ENCODE assay signal across 14 cellular contexts in genomic region chr1:45442272-45442671, GRCh38. TPM values are rescaled to one million over a fixed set of nuclear protein-coding genes. Genes with fewer than 3 reads are reported as not detected.
DNase-seq lines count a peak whose midpoint lies in the region; ATAC-seq and TF ChIP-seq lines count a peak whose summit lies in the region.
"Had no signal": no experiment of that assay in that cellular context is flagged by ENCODE, and none has a peak within 500 bp of the region (broad histone marks: within the 10 kb centered on the region; RNA-seq: fewer than 3 reads in every experiment).

No MANE protein-coding gene starts in this region.

- H3K4me1 ChIP-seq in tibial artery: peaks cover 0 to 5% (median 0%) of the 10 kb centered on the region in 4 donors
- H3K4me1 ChIP-seq: parathyroid adenoma, upper lobe of left lung had no signal

- in situ Hi-C loops in brain microvascular endothelial cell (cut with HindIII; ENCODE audit: low pct_ligation_motif_present, low sequenced_read_pairs): no loop called here

- intact Hi-C loops in tibial artery (cut with DNase I; ENCODE audit: low total_unique reads): no loop called here

- no peaks in the 10 kb centered on the region for H3K36me3 ChIP-seq in tibial artery
- no peaks in the 10 kb centered on the region for H3K36me3 ChIP-seq in brain microvascular endothelial cell (replicated peaks)
- H3K36me3 ChIP-seq: upper lobe of left lung had no signal

- TF ChIP-seq CTCF in cardiac fibroblast (IDR thresholded peaks at IDR 0.05; ENCODE audit: low read depth, low read length): no peak
- no peak for TF ChIP-seq CTCF in tibial artery (IDR thresholded peaks at IDR 0.05)
- no peak for TF ChIP-seq CTCF in brain microvascular endothelial cell (IDR thresholded peaks at IDR 0.05; ENCODE audit: low read depth, low read length, missing control alignments)

- H3K4me3 ChIP-seq in cardiac fibroblast (replicated peaks in 1 of 2; ENCODE audit: low read depth in 2 of 2, low read length in 2 of 2) (no peak overlapping the region), tibial artery (no peak overlapping the region), brain microvascular endothelial cell (ENCODE audit: low read depth, low read length) (no peak overlapping the region)
- H3K4me3 ChIP-seq: SK-N-MC, upper lobe of left lung had no signal

- no peak for ATAC-seq in GM19351 (IDR thresholded peaks at IDR 0.05; ENCODE audit: unreplicated experiment)

- no peaks in the 10 kb centered on the region for H3K27me3 ChIP-seq in tibial artery
- H3K27me3 ChIP-seq in brain microvascular endothelial cell (replicated peaks): no peaks in the 10 kb centered on the region
- H3K27me3 ChIP-seq: upper lobe of left lung had no signal

- DNase-seq in AG08396 (ENCODE audit: low spot score): peak; percentile 14
- peak; percentile 68 for DNase-seq in HT1080 (ENCODE audit: low read depth)
- peak; percentile 57 to 85 for DNase-seq in cardiac fibroblast (ENCODE audit: low read depth in 2 of 2)
- DNase-seq in kidney glomerular epithelial cell (lab: John Stamatoyannopoulos, UW): peak; percentile 5
- no peak for DNase-seq in tibial artery
- no peak for DNase-seq in stimulated activated CD4-positive, alpha-beta T cell treated with anti-CD3 and anti-CD28 coated beads, Interleukin-4, amount 100 ng/mL, for 24 hours
- DNase-seq in brain microvascular endothelial cell: no peak
- DNase-seq: activated naive CD4-positive, alpha-beta T cell treated with Interleukin-2 at 50 U/mL for 16 hours; erythroblast; GOT3; upper lobe of left lung had no signal

- no peaks in the 10 kb centered on the region for H3K9me3 ChIP-seq in tibial artery
- H3K9me3 ChIP-seq: upper lobe of left lung had no signal

- H3K27ac ChIP-seq in tibial artery: no peak overlapping the region
- H3K27ac ChIP-seq in brain microvascular endothelial cell: no peak overlapping the region
- H3K27ac ChIP-seq: parathyroid adenoma, SK-N-MC, upper lobe of left lung had no signal

RNA-seq across cellular contexts. Expression of gene TESK2, which starts 48.7 kb away (rescaled TPM):
- 0.71 and 0.73 TPM in 2 replicates for total RNA-seq in HT1080 (2014; rRNA removed; shearing (Covaris generic))
- polyA plus RNA-seq in HT1080 (2015; cell fraction: cytosol; rRNA removed): 1.1 TPM in 2 replicates
- polyA plus RNA-seq in HT1080 (2015; cell fraction: nucleus; rRNA removed): 0.54 and 0.90 TPM in 2 replicates

RNA-seq across cellular contexts. Expression of gene CCDC163, which starts 57.6 kb away (rescaled TPM):
- total RNA-seq in HT1080 (2014; rRNA removed; shearing (Covaris generic)): 1.4 and 2.3 TPM in 2 replicates
- polyA plus RNA-seq in HT1080 (2015; cell fraction: cytosol; rRNA removed): 2.8 and 3.3 TPM in 2 replicates
- 5.9 and 6.9 TPM in 2 replicates for polyA plus RNA-seq in HT1080 (2015; cell fraction: nucleus; rRNA removed)

RNA-seq across cellular contexts. Expression of gene MMACHC, which starts 57.8 kb away (rescaled TPM):
- 8.5 and 20.0 TPM in 2 replicates for total RNA-seq in HT1080 (2014; rRNA removed; shearing (Covaris generic))
- polyA plus RNA-seq in HT1080 (2015; cell fraction: cytosol; rRNA removed): 5.6 TPM in 2 replicates
- polyA plus RNA-seq in HT1080 (2015; cell fraction: nucleus; rRNA removed): 6.3 and 6.6 TPM in 2 replicates

Comparison
In these comparisons a context has a peak if more than half of its experiments do, and no peak if none do; other contexts are left out.
1. DNase-seq: peak in AG08396 (single experiment), HT1080 (single experiment), cardiac fibroblast (2 of 2) and kidney glomerular epithelial cell (single experiment); none in tibial artery (0 of 2), stimulated activated CD4-positive, alpha-beta T cell treated with anti-CD3 and anti-CD28 coated beads, Interleukin-4, amount 100 ng/mL, for 24 hours (single experiment) and brain microvascular endothelial cell (single experiment).